Comparison of ENCODE assay signal across 8 cellular contexts in the genomic region with DNA sequence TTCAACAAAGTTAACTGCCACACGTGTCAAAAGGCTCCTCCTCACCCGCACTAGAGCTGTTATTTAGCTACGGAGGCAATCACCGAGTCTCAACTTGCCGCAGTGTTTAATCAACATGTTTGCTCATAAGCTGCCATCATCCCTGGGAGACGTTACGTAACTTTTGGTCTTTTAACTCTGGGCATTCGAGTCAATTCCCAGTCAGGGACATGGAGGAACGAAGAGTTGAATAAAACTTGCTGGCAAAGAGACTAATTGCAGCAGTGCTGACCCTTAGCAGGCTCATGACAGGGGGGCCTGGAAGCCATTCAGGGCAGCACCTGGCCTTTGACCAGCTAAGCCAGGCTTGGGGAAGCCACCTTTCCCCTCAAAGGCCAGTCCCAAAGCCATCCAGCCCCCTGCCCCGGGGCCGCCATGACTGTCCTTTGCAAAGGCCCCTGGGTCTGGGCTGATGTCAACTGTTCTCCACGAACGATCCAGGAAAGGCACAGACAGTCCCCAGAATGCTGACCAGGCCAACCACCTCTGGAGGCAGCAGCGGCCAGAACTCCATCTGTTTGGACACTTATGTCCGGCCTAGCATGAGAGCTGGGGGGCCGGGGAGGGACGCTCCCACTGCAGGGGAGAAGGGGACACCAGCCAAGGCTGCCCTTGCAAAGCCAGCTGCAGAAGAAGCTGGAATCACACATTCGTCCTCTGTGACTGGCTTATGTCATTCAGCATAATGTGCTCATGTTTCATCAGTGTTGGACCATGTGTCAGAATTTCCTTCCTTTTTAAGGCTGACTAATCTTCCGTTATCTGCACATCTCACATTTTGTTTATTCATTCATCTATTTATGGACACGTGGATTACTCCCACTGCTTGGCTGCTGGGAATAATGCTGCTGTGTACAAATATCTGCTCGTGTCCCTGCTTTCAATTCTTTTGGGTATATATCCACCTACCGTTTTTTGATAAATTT. TPM values are rescaled to one million over a fixed set of nuclear protein-coding genes. Genes with fewer than 3 reads are reported as not detected.
DNase-seq lines count a peak whose midpoint lies in the region; ATAC-seq, FAIRE-seq and TF ChIP-seq lines count a peak whose summit lies in the region.

No MANE protein-coding gene starts in this region.

- dilution Hi-C loops in keratinocyte (cut with MboI; ENCODE audit: extremely low pct_ligation_motif_present, low sequenced_read_pairs), result no loop called here

- TF ChIP-seq CTCF in MCF 10A (IDR thresholded peaks at IDR 0.05; ENCODE audit: unreplicated experiment) (no peak), keratinocyte (optimal IDR thresholded peaks at IDR 0.05 in 1 of 3, IDR thresholded peaks at IDR 0.05 in 1 of 3, conservative IDR thresholded peaks at IDR 0.05 in 1 of 3; ENCODE audit: extremely low read depth in 1 of 3, insufficient read depth in 2 of 3, low read length in 3 of 3) (no peak)

- peak overlapping the region; percentile 30 for H3K4me2 ChIP-seq in keratinocyte (ENCODE audit: control insufficient read depth, extremely low read depth, insufficient read depth, low read depth, low read length)

- POLR2A ChIA-PET in MCF 10A (lab: Yijun Ruan, JAX), result interaction anchor here (1.1 kb wide), 1 partner anchor 97 kb away, joined by 5 read pairs; no protein-coding TSS in a partner anchor

- H3K27me3 ChIP-seq in keratinocyte (ENCODE audit: control insufficient read depth, extremely low read depth, insufficient read depth, low read length), result no peaks in the 10 kb centered on the region

- no peaks in the 10 kb centered on the region for H4K20me1 ChIP-seq in keratinocyte (ENCODE audit: control insufficient read depth, extremely low read depth, insufficient read depth, low read length)

- peak overlapping the region; percentile 36 for H3K9ac ChIP-seq in keratinocyte (ENCODE audit: control insufficient read depth, extremely low read depth, insufficient read depth, low read length)

- CTCF ChIA-PET in MCF 10A (lab: Yijun Ruan, JAX), result interaction anchor here (0.6 to 1.0 kb wide), 2 partner anchors 18 to 195 kb away, joined by 3 to 4 read pairs; no protein-coding TSS in a partner anchor

- DNase-seq in activated naive CD4-positive, alpha-beta T cell treated with anti-CD3 and anti-CD28 coated beads, Interleukin-2, amount 50 U/mL, for 16 hours, result no peak
- DNase-seq in MCF 10A (ENCODE audit: unreplicated experiment) (peak; percentile 86), keratinocyte (ENCODE audit: low read depth, low spot score) (peak; percentile 60), urothelium cell line (ENCODE audit: low spot score) (peak; percentile 26), kidney glomerular epithelial cell (lab: John Stamatoyannopoulos, UW) (no peak), DMS53 (lab: John Stamatoyannopoulos, UW) (no peak), T-helper 17 cell (no peak)

- H3K4me3 Mint-ChIP-seq in activated naive CD4-positive, alpha-beta T cell treated with anti-CD3 and anti-CD28 coated beads, Interleukin-2, amount 50 U/mL, for 24 hours, result no peak overlapping the region
- no peak overlapping the region for H3K4me3 Mint-ChIP-seq in MCF 10A (ENCODE audit: unreplicated experiment)
- H3K4me3 Mint-ChIP-seq in T-helper 17 cell, result no peak overlapping the region

- no peak for ATAC-seq in T-helper 17 cell

- FAIRE-seq in keratinocyte (lab: Jason Lieb, UNC), result peak; percentile 36
- no peak for FAIRE-seq in urothelium cell line (lab: Jason Lieb, UNC)

- H3K27me3 Mint-ChIP-seq in activated naive CD4-positive, alpha-beta T cell treated with anti-CD3 and anti-CD28 coated beads, Interleukin-2, amount 50 U/mL, for 24 hours, result peaks cover 5% of the 10 kb centered on the region
- H3K27me3 Mint-ChIP-seq in MCF 10A (ENCODE audit: insufficient read depth, unreplicated experiment) (no peaks in the 10 kb centered on the region), T-helper 17 cell (peaks cover 40% of the 10 kb centered on the region)

- intact Hi-C loops in MCF 10A (cut with micrococcal nuclease), result loop anchor here (5.0 kb wide), 1 partner anchor 89 kb away; no protein-coding TSS in a partner anchor

- H3K27ac Mint-ChIP-seq in activated naive CD4-positive, alpha-beta T cell treated with anti-CD3 and anti-CD28 coated beads, Interleukin-2, amount 50 U/mL, for 24 hours, result peak overlapping the region; percentile 33
- H3K27ac Mint-ChIP-seq in MCF 10A (ENCODE audit: low read depth, unreplicated experiment) (no peak overlapping the region), T-helper 17 cell (no peak overlapping the region)

- no peak overlapping the region for H3K4me3 ChIP-seq in keratinocyte (ENCODE audit: control insufficient read depth in 2 of 3, extremely low read depth in 1 of 3, insufficient read depth in 2 of 3, low read depth in 1 of 3, low read length in 3 of 3)

- no peaks in the 10 kb centered on the region for H3K9me3 ChIP-seq in keratinocyte (ENCODE audit: control insufficient read depth, low read depth, low read length)
- H3K9me3 ChIP-seq in T-helper 17 cell (ENCODE audit: control insufficient read depth, low read length, poor library complexity, severe bottlenecking), result no peaks in the 10 kb centered on the region

- no peaks in the 10 kb centered on the region for H3K9me3 Mint-ChIP-seq in activated naive CD4-positive, alpha-beta T cell treated with anti-CD3 and anti-CD28 coated beads, Interleukin-2, amount 50 U/mL, for 24 hours
- no peaks in the 10 kb centered on the region for H3K9me3 Mint-ChIP-seq in MCF 10A (ENCODE audit: unreplicated experiment)

- H3K9me1 ChIP-seq in keratinocyte (ENCODE audit: control insufficient read depth, extremely low read depth, insufficient read depth, low read length), result no peaks in the 10 kb centered on the region

- peaks cover 23% of the 10 kb centered on the region for H3K4me1 ChIP-seq in keratinocyte (ENCODE audit: control insufficient read depth, extremely low read depth, insufficient read depth, low read length)

- H3K27ac ChIP-seq in keratinocyte (ENCODE audit: control insufficient read depth, insufficient read depth, low read length), result peak overlapping the region; percentile 31

- H3K36me3 Mint-ChIP-seq in activated naive CD4-positive, alpha-beta T cell treated with anti-CD3 and anti-CD28 coated beads, Interleukin-2, amount 50 U/mL, for 24 hours, result no peaks in the 10 kb centered on the region
- H3K36me3 Mint-ChIP-seq in MCF 10A (ENCODE audit: insufficient read depth, unreplicated experiment) (peaks cover 7% of the 10 kb centered on the region), T-helper 17 cell (ENCODE audit: low read depth) (no peaks in the 10 kb centered on the region)

- BruUV-seq in MCF 10A (replicated peaks; lab: Mats Ljungman, UMichigan), result no TSS peak

- H3K4me1 Mint-ChIP-seq in activated naive CD4-positive, alpha-beta T cell treated with anti-CD3 and anti-CD28 coated beads, Interleukin-2, amount 50 U/mL, for 24 hours, result peaks cover 6% of the 10 kb centered on the region
- H3K4me1 Mint-ChIP-seq in MCF 10A (ENCODE audit: insufficient read depth, unreplicated experiment), result peaks cover 15% of the 10 kb centered on the region
- peaks cover 5% of the 10 kb centered on the region for H3K4me1 Mint-ChIP-seq in T-helper 17 cell

- H3K79me2 ChIP-seq in keratinocyte (ENCODE audit: control insufficient read depth, insufficient read depth, low read length), result no peaks in the 10 kb centered on the region

- H2AFZ ChIP-seq in keratinocyte (ENCODE audit: control insufficient read depth, low read length), result no peak overlapping the region

- no peaks in the 10 kb centered on the region for H3K36me3 ChIP-seq in keratinocyte (ENCODE audit: control insufficient read depth in 2 of 2, extremely low read depth in 1 of 2, insufficient read depth in 2 of 2, low read length in 2 of 2)

RNA-seq across cellular contexts. Expression of gene PCSK6, which starts 43.7 kb away (rescaled TPM):
- 29.8 and 30.8 TPM in 2 replicates for total RNA-seq in MCF 10A (2022)
- polyA plus RNA-seq in keratinocyte, result 3.1 to 4.4 TPM (median 3.5 TPM) in 3 replicates
- 8.9 TPM for polyA plus RNA-seq in keratinocyte (2011; ENCODE audit: low read depth)
- 3.7 and 3.8 TPM in 2 replicates for polyA plus RNA-seq in keratinocyte (2011; cell fraction: cytosol; rRNA removed)
- polyA plus RNA-seq in keratinocyte (2011; cell fraction: nucleus; rRNA removed), result 7.4 and 8.7 TPM in 2 replicates
- polyA plus RNA-seq in keratinocyte (2012; ENCODE audit: low replicate concordance), result 2.6 and 16.5 TPM in 2 replicates
- polyA minus RNA-seq in keratinocyte, result 5.8 to 18.3 TPM (median 7.7 TPM) in 3 replicates
- polyA minus RNA-seq in keratinocyte (2011; cell fraction: cytosol; rRNA and poly(A)+ RNA removed), result 9.4 TPM
- 15.8 and 19.9 TPM in 2 replicates for polyA minus RNA-seq in keratinocyte (2011; cell fraction: nucleus; rRNA and poly(A)+ RNA removed)
- 10 to 100 TPM in 1 of 2 donors, 1 to 10 TPM in 1; 1.9 to 27.8 TPM for total RNA-seq in T-helper 17 cell

Comparison
In these comparisons a context has a peak if more than half of its experiments do, and no peak if none do; other contexts are left out.
1. DNase-seq: peak in MCF 10A (single experiment), keratinocyte (single experiment) and urothelium cell line (single experiment); none in activated naive CD4-positive, alpha-beta T cell treated with anti-CD3 and anti-CD28 coated beads, Interleukin-2, amount 50 U/mL, for 16 hours (single experiment), kidney glomerular epithelial cell (single experiment), DMS53 (single experiment) and T-helper 17 cell (0 of 3).